37 cellular contexts compared by ENCODE assay signal in the genomic region with DNA sequence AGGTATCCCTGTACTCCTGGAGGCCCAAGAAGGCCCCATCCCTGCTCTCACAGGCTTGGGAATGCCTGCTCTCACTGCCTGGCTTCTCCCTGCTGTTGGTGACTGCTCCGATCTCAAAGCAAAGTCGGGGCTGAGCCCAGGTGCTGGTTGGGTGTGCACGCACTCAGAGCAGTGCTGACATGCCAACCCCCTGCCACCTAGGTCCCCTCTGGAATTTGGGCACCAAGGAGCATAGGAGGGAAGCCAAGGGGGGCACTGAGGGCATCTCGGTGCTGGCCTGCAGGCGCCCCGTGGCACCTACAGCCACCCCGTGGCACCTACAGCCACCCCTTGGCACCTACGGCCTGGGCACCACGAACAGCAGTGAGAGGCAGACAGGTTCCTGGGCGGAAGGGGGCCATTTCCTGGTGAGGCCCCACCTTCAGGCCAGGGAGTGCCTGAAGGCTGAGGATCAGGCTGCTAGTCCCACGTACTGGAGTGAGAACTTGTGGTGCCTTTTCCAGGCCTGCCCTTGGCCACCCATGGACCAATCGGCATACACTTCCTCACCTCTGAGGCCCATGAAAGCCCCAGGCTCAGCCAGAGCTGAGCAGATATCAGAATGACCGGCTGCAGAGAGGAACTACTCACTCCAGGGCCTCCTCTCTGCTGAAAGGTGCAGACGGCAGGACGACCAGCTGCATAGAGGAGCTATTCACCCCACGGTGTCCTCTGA. TPM values are rescaled to one million over a fixed set of nuclear protein-coding genes. Genes with fewer than 3 reads are reported as not detected.
"Had no signal": no experiment of that assay in that cellular context is flagged by ENCODE, and none has a peak within 500 bp of the region (broad histone marks: within the 10 kb centered on the region; RNA-seq: fewer than 3 reads in every experiment).

No MANE protein-coding gene starts in this region.

- H3K9ac ChIP-seq: SK-N-SH had no signal

- H3K4me2 ChIP-seq: SK-N-SH had no signal

- H3K9me3 ChIP-seq: adrenal gland, body of pancreas, breast epithelium, Peyer's patch, SK-N-SH had no signal

- DNase-seq: activated B cell treated with CpG ODN at 0.5 μM for 24 hours; activated CD4-positive, alpha-beta memory T cell treated with anti-CD3 and anti-CD28 coated beads for 36 hours; activated CD4-positive, alpha-beta T cell treated with anti-CD3 and anti-CD28 coated beads for 4 hours; activated CD4-positive, alpha-beta T cell treated with anti-CD3 and anti-CD28 coated beads, Interleukin-2, amount 50 U/mL, for 1 hour; activated CD4-positive, CD25-positive, alpha-beta regulatory T cell treated with anti-CD3 and anti-CD28 coated beads, Interleukin-2, amount 50 U/mL, for 72 hours; activated CD8-positive, alpha-beta memory T cell treated with anti-CD3 and anti-CD28 coated beads, Interleukin-2, amount 50 U/mL, for 4 hours; activated gamma-delta T cell treated with Interleukin-2 at 50 U/mL for 16 hours; activated naive CD4-positive, alpha-beta T cell treated with anti-CD3 and anti-CD28 coated beads for 36 hours; activated T-cell treated with anti-CD3 and anti-CD28 coated beads for 4 hours; activated T-cell treated with anti-CD3 and anti-CD28 coated beads, Interleukin-2, amount 50 U/mL, for 4 hours; adrenal gland; body of pancreas; NCI-H1092 treated with DMSO at 0.1 percent for 48 hours; NCI-H1417; NCI-H146; NCI-H187; NCI-H2029 treated with DMSO at 0.1 percent for 48 hours; NCI-H2107; NCI-H2171; NCI-H510A; NCI-H526; NCI-H748 treated with DMSO at 0.1 percent for 48 hours; NK-92 treated with Interleukin-12 subunit alpha and Interleukin-12 subunit beta, amount 100 ng/mL, for 24 hours; PC-3; Peyer's patch; RPMI8226; SHP77 treated with DMSO at 0.1 percent for 48 hours; SK-N-SH had no signal

- H3K27ac Mint-ChIP-seq: activated B cell treated with CpG ODN at 0.5 μM for 24 hours; activated CD4-positive, alpha-beta memory T cell treated with anti-CD3 and anti-CD28 coated beads for 36 hours; activated naive CD4-positive, alpha-beta T cell treated with anti-CD3 and anti-CD28 coated beads for 36 hours; activated naive CD4-positive, alpha-beta T cell treated with anti-CD3 and anti-CD28 coated beads, Interleukin-2, amount 50 U/mL, for 72 hours; activated T-helper 1 cell treated with anti-CD3 and anti-CD28 coated beads, Interleukin-12 subunit alpha, Interleukin-12 subunit beta, Interleukin-2, Interleukin-4 antibody, amounts not matched to agents 30 ng/mL and 10 ng/mL and 1 ng/mL, durations not matched to agents 14 hours and 24 hours and 36 hours; T-helper 1 cell treated with Interleukin-12 subunit alpha and Interleukin-12 subunit beta and Interleukin-4 antibody, amounts not matched to agents 30 μg/mL and 1 μg/mL, for 36 hours; T-helper 2 cell treated with Interferon-gamma antibody and Interleukin-4, amounts not matched to agents 5 μg/mL and 100 μg/mL, for 36 hours had no signal

- H3K9me2 ChIP-seq: SK-N-SH had no signal

- ATAC-seq: activated naive CD4-positive, alpha-beta T cell treated with anti-CD3 and anti-CD28 coated beads, Interleukin-2, amount 50 U/mL, for 72 hours; activated T-cell treated with anti-CD3 and anti-CD28 coated beads, Interleukin-2, amount 50 U/mL, for 4 hours; body of pancreas; PC-3 had no signal

- H3K27ac ChIP-seq: adrenal gland, body of pancreas, breast epithelium, Peyer's patch, SJSA1 had no signal

- H3K36me3 Mint-ChIP-seq: activated CD4-positive, alpha-beta memory T cell treated with anti-CD3 and anti-CD28 coated beads for 36 hours had no signal

- H3K4me3 Mint-ChIP-seq: activated B cell treated with CpG ODN at 0.5 μM for 24 hours; activated CD4-positive, alpha-beta memory T cell treated with anti-CD3 and anti-CD28 coated beads for 36 hours; activated naive CD4-positive, alpha-beta T cell treated with anti-CD3 and anti-CD28 coated beads for 36 hours; activated T-cell treated with anti-CD3 and anti-CD28 coated beads, Interleukin-2, amount 50 U/mL, for 4 hours; activated T-helper 1 cell treated with anti-CD3 and anti-CD28 coated beads, Interleukin-12 subunit alpha, Interleukin-12 subunit beta, Interleukin-2, Interleukin-4 antibody, amounts not matched to agents 30 ng/mL and 10 ng/mL and 1 ng/mL, durations not matched to agents 14 hours and 24 hours and 36 hours; T-helper 1 cell treated with Interleukin-12 subunit alpha and Interleukin-12 subunit beta and Interleukin-4 antibody, amounts not matched to agents 30 μg/mL and 1 μg/mL, for 36 hours; T-helper 2 cell treated with Interferon-gamma antibody and Interleukin-4, amounts not matched to agents 5 μg/mL and 100 μg/mL, for 36 hours had no signal

- H3K4me3 ChIP-seq: adrenal gland, body of pancreas, breast epithelium, Peyer's patch, SJSA1 had no signal

- H3K27me3 ChIP-seq: adrenal gland, body of pancreas, breast epithelium, Peyer's patch, SJSA1 had no signal

- H3K36me3 ChIP-seq: adrenal gland, breast epithelium, Peyer's patch, SJSA1 had no signal

- H3K4me1 ChIP-seq: adrenal gland, body of pancreas, breast epithelium, Peyer's patch had no signal

RNA-seq across cellular contexts. Expression of a gene that starts 15.6 kb away (rescaled TPM):
- total RNA-seq: activated B cell treated with CpG ODN at 0.5 μM for 24 hours; activated CD4-positive, alpha-beta memory T cell treated with anti-CD3 and anti-CD28 coated beads for 36 hours; activated naive CD4-positive, alpha-beta T cell treated with anti-CD3 and anti-CD28 coated beads for 36 hours; activated naive CD4-positive, alpha-beta T cell treated with anti-CD3 and anti-CD28 coated beads, Interleukin-2, amount 50 U/mL, for 72 hours; activated T-cell treated with anti-CD3 and anti-CD28 coated beads, Interleukin-2, amount 50 U/mL, for 4 hours; activated T-helper 1 cell treated with anti-CD3 and anti-CD28 coated beads, Interleukin-12 subunit alpha, Interleukin-12 subunit beta, Interleukin-2, Interleukin-4 antibody, amounts not matched to agents 30 ng/mL and 10 ng/mL and 1 ng/mL, durations not matched to agents 14 hours and 24 hours and 36 hours; adrenal gland; astrocyte; body of pancreas; breast epithelium; cardiac septum; M059J; PC-3; SJSA1 had no signal
- polyA plus RNA-seq: adrenal gland, SK-N-SH had no signal

RNA-seq across cellular contexts. Expression of a gene that starts 28.4 kb away (rescaled TPM):
- total RNA-seq: activated B cell treated with CpG ODN at 0.5 μM for 24 hours; activated CD4-positive, alpha-beta memory T cell treated with anti-CD3 and anti-CD28 coated beads for 36 hours; activated naive CD4-positive, alpha-beta T cell treated with anti-CD3 and anti-CD28 coated beads for 36 hours; activated naive CD4-positive, alpha-beta T cell treated with anti-CD3 and anti-CD28 coated beads, Interleukin-2, amount 50 U/mL, for 72 hours; activated T-cell treated with anti-CD3 and anti-CD28 coated beads, Interleukin-2, amount 50 U/mL, for 4 hours; activated T-helper 1 cell treated with anti-CD3 and anti-CD28 coated beads, Interleukin-12 subunit alpha, Interleukin-12 subunit beta, Interleukin-2, Interleukin-4 antibody, amounts not matched to agents 30 ng/mL and 10 ng/mL and 1 ng/mL, durations not matched to agents 14 hours and 24 hours and 36 hours; adrenal gland; astrocyte; body of pancreas; breast epithelium; cardiac septum; PC-3; Peyer's patch; SJSA1 had no signal
- polyA plus RNA-seq: SK-N-SH had no signal

RNA-seq across cellular contexts. Expression of a gene that starts 49.7 kb away (rescaled TPM):
- total RNA-seq: activated B cell treated with CpG ODN at 0.5 μM for 24 hours; activated CD4-positive, alpha-beta memory T cell treated with anti-CD3 and anti-CD28 coated beads for 36 hours; activated naive CD4-positive, alpha-beta T cell treated with anti-CD3 and anti-CD28 coated beads for 36 hours; activated naive CD4-positive, alpha-beta T cell treated with anti-CD3 and anti-CD28 coated beads, Interleukin-2, amount 50 U/mL, for 72 hours; activated T-cell treated with anti-CD3 and anti-CD28 coated beads, Interleukin-2, amount 50 U/mL, for 4 hours; activated T-helper 1 cell treated with anti-CD3 and anti-CD28 coated beads, Interleukin-12 subunit alpha, Interleukin-12 subunit beta, Interleukin-2, Interleukin-4 antibody, amounts not matched to agents 30 ng/mL and 10 ng/mL and 1 ng/mL, durations not matched to agents 14 hours and 24 hours and 36 hours; adrenal gland; astrocyte; body of pancreas; breast epithelium; cardiac septum; M059J; PC-3; Peyer's patch; SJSA1 had no signal
- polyA plus RNA-seq: adrenal gland, SK-N-SH had no signal
